Comparison of ENCODE assay signal across 15 cellular contexts in genomic region chr11:70503201-70503877, GRCh38.
DNase-seq lines count a peak whose midpoint lies in the region; ATAC-seq and TF ChIP-seq lines count a peak whose summit lies in the region.
"Had no signal": no experiment of that assay in that cellular context is flagged by ENCODE, and none has a peak within 500 bp of the region (broad histone marks: within the 10 kb centered on the region; RNA-seq: fewer than 3 reads in every experiment).

No MANE protein-coding gene starts in this region.

- intact Hi-C loops in lower lobe of right lung (cut with DNase I) = no loop called here

- DNase-seq in DMS153 (lab: John Stamatoyannopoulos, UW) (peak; percentile 78), NCI-H1092 (lab: John Stamatoyannopoulos, UW) (peak; percentile 78), NCI-H510A treated with DMSO at 0.1 percent for 48 hours (lab: John Stamatoyannopoulos, UW) (peak; percentile 87), lower lobe of right lung (peak; percentile 36), DMS53 treated with DMSO at 0.1 percent for 48 hours (lab: John Stamatoyannopoulos, UW; ENCODE audit: unreplicated experiment) (no peak), T-helper 17 cell (no peak), HT-29 (ENCODE audit: low spot score) (no peak)
- DNase-seq: cortex of kidney; erythroblast; GOT3; OCI-M1; stimulated activated CD4-positive, alpha-beta T cell treated with anti-CD3 and anti-CD28 coated beads, Interleukin-12 subunit alpha, Interleukin-12 subunit beta, amount 100 ng/mL, for 4 hours had no signal

- no peak overlapping the region for H3K27ac Mint-ChIP-seq in T-helper 17 cell

- H3K9me3 ChIP-seq in lower lobe of right lung (no peaks in the 10 kb centered on the region), T-helper 17 cell (ENCODE audit: control insufficient read depth, low read length, poor library complexity, severe bottlenecking) (no peaks in the 10 kb centered on the region)
- H3K9me3 ChIP-seq: BLaER1 treated with 17β-estradiol and CSF1 and Interleukin-3, amounts not matched to agents 10 nM and 100 nM; mucosa of descending colon had no signal

- no peak overlapping the region for H3K4me3 Mint-ChIP-seq in T-helper 17 cell

- H3K36me3 Mint-ChIP-seq in T-helper 17 cell (ENCODE audit: low read depth) = no peaks in the 10 kb centered on the region

- no peak overlapping the region for H3K4me3 ChIP-seq in lower lobe of right lung
- H3K4me3 ChIP-seq: BLaER1 treated with 17β-estradiol and CSF1 and Interleukin-3, amounts not matched to agents 10 nM and 100 nM; mucosa of descending colon had no signal

- H3K27me3 ChIP-seq in lower lobe of right lung (ENCODE audit: low read depth) = no peaks in the 10 kb centered on the region
- H3K27me3 ChIP-seq: BLaER1 treated with 17β-estradiol and CSF1 and Interleukin-3, amounts not matched to agents 10 nM and 100 nM had no signal

- no peaks in the 10 kb centered on the region for H3K36me3 ChIP-seq in lower lobe of right lung
- H3K36me3 ChIP-seq: BLaER1 treated with 17β-estradiol and CSF1 and Interleukin-3, amounts not matched to agents 10 nM and 100 nM had no signal

- H3K4me1 Mint-ChIP-seq in T-helper 17 cell = peaks cover 2% of the 10 kb centered on the region

- ATAC-seq in lower lobe of right lung (no peak), HG02981 (IDR thresholded peaks at IDR 0.05; ENCODE audit: unreplicated experiment) (no peak), T-helper 17 cell (no peak)

- no peak overlapping the region for H3K27ac ChIP-seq in lower lobe of right lung
- H3K27ac ChIP-seq: BLaER1 treated with 17β-estradiol and CSF1 and Interleukin-3, amounts not matched to agents 10 nM and 100 nM had no signal

- TF ChIP-seq CTCF in lower lobe of right lung (IDR thresholded peaks at IDR 0.05) = no peak

- H3K27me3 Mint-ChIP-seq in T-helper 17 cell = peaks cover 23% of the 10 kb centered on the region

- H3K4me1 ChIP-seq in lower lobe of right lung = no peaks in the 10 kb centered on the region

Comparison
In these comparisons a context has a peak if more than half of its experiments do, and no peak if none do; other contexts are left out.
1. DNase-seq: peak in DMS153 (single experiment), NCI-H1092 (single experiment), NCI-H510A treated with DMSO at 0.1 percent for 48 hours (single experiment) and lower lobe of right lung (single experiment); none in DMS53 treated with DMSO at 0.1 percent for 48 hours (single experiment), T-helper 17 cell (0 of 3) and HT-29 (single experiment).